8 cellular contexts compared by ENCODE assay signal in genomic region chr16:28879841-28880588, GRCh38. TPM values are rescaled to one million over a fixed set of nuclear protein-coding genes. Genes with fewer than 3 reads are reported as not detected.
DNase-seq lines count a peak whose midpoint lies in the region; ATAC-seq and TF ChIP-seq lines count a peak whose summit lies in the region.

No MANE protein-coding gene starts in this region.

- intact Hi-C loops in left cardiac atrium (cut with DNase I) (no loop called here), posterior vena cava (cut with DNase I) (no loop called here)

- peak overlapping the region; percentile 86 for H3K4me3 Mint-ChIP-seq in activated naive CD8-positive, alpha-beta T cell treated with anti-CD3 and anti-CD28 coated beads, Interleukin-2, amount 50 U/mL, for 24 hours
- H3K4me3 Mint-ChIP-seq in type B pancreatic cell = peak overlapping the region; percentile 90

- H3K9me3 Mint-ChIP-seq in activated naive CD8-positive, alpha-beta T cell treated with anti-CD3 and anti-CD28 coated beads, Interleukin-2, amount 50 U/mL, for 24 hours = no peaks in the 10 kb centered on the region
- no peaks in the 10 kb centered on the region for H3K9me3 Mint-ChIP-seq in type B pancreatic cell

- H3K4me1 Mint-ChIP-seq in activated naive CD8-positive, alpha-beta T cell treated with anti-CD3 and anti-CD28 coated beads, Interleukin-2, amount 50 U/mL, for 24 hours = peaks cover 21% of the 10 kb centered on the region
- H3K4me1 Mint-ChIP-seq in type B pancreatic cell (ENCODE audit: unreplicated experiment) = peaks cover 23% of the 10 kb centered on the region

- TF ChIP-seq CTCF in GM12864 (IDR thresholded peaks at IDR 0.05; ENCODE audit: low read depth, low read length, missing control alignments) (no peak), type B pancreatic cell (conservative IDR thresholded peaks at IDR 0.05) (peak; percentile 56)

- H3K27me3 Mint-ChIP-seq in activated naive CD8-positive, alpha-beta T cell treated with anti-CD3 and anti-CD28 coated beads, Interleukin-2, amount 50 U/mL, for 24 hours = peaks cover 10% of the 10 kb centered on the region
- peaks cover 8% of the 10 kb centered on the region for H3K27me3 Mint-ChIP-seq in type B pancreatic cell

- peak overlapping the region; percentile 73 for H3K27ac Mint-ChIP-seq in activated naive CD8-positive, alpha-beta T cell treated with anti-CD3 and anti-CD28 coated beads, Interleukin-2, amount 50 U/mL, for 24 hours
- no peak overlapping the region for H3K27ac Mint-ChIP-seq in type B pancreatic cell

- peak overlapping the region; percentile 69 for H3K4me3 ChIP-seq in GM12864 (ENCODE audit: low read depth, low read length)

- DNase-seq in GM12864 (ENCODE audit: low read depth) = peak; percentile 49
- DNase-seq in NCI-H1436 (lab: John Stamatoyannopoulos, UW) = peak; percentile 79
- peak; percentile 74 for DNase-seq in SW480 (ENCODE audit: low spot score)
- DNase-seq in activated naive CD8-positive, alpha-beta T cell treated with anti-CD3 and anti-CD28 coated beads, Interleukin-2, amount 50 U/mL, for 24 hours = peak; percentile 93
- peak; percentile 92 for DNase-seq in left cardiac atrium
- DNase-seq in posterior vena cava (ENCODE audit: low spot score) = peak; percentile 96
- peak; percentile 89 for DNase-seq in type B pancreatic cell (ENCODE audit: extremely low spot score, unreplicated experiment)

- peak; percentile 86 for ATAC-seq in HG02678 (IDR thresholded peaks at IDR 0.05; ENCODE audit: unreplicated experiment)
- peak; percentile 92 for ATAC-seq in activated naive CD8-positive, alpha-beta T cell treated with anti-CD3 and anti-CD28 coated beads, Interleukin-2, amount 50 U/mL, for 24 hours
- peak; percentile 96 to 98 for ATAC-seq in left cardiac atrium

- H3K36me3 Mint-ChIP-seq in activated naive CD8-positive, alpha-beta T cell treated with anti-CD3 and anti-CD28 coated beads, Interleukin-2, amount 50 U/mL, for 24 hours (ENCODE audit: low read depth) = no peaks in the 10 kb centered on the region
- no peaks in the 10 kb centered on the region for H3K36me3 Mint-ChIP-seq in type B pancreatic cell

RNA-seq across cellular contexts. Expression of gene ATP2A1, which starts 1.7 kb away (rescaled TPM):
- total RNA-seq in left cardiac atrium (under 1 TPM; 0.27 to 0.37 TPM), posterior vena cava (1 to 10 TPM in 1 of 2 donors, under 1 TPM in 1; 0.42 to 1.3 TPM), type B pancreatic cell (ENCODE audit: low replicate concordance) (1.5 and 4.4 TPM in 2 replicates)

RNA-seq across cellular contexts. Expression of gene SH2B1, which starts 16.4 kb away (rescaled TPM):
- total RNA-seq in left cardiac atrium (10 to 100 TPM; 37.4 to 39.0 TPM), posterior vena cava (10 to 100 TPM; 27.6 to 31.0 TPM), type B pancreatic cell (ENCODE audit: low replicate concordance) (62.3 and 75.1 TPM in 2 replicates)

RNA-seq across cellular contexts. Expression of gene TUFM, which starts 33.9 kb away (rescaled TPM):
- 100 to 1,000 TPM; 167 to 183 TPM for total RNA-seq in left cardiac atrium
- total RNA-seq in posterior vena cava = 10 to 100 TPM; 74.4 to 76.2 TPM
- 177 and 182 TPM in 2 replicates for total RNA-seq in type B pancreatic cell (ENCODE audit: low replicate concordance)

RNA-seq across cellular contexts. Expression of gene RABEP2, which starts 45.0 kb away (rescaled TPM):
- total RNA-seq in left cardiac atrium (10 to 100 TPM; 14.7 to 21.0 TPM), posterior vena cava (10 to 100 TPM; 10.3 to 13.7 TPM), type B pancreatic cell (ENCODE audit: low replicate concordance) (23.3 and 44.4 TPM in 2 replicates)

RNA-seq across cellular contexts. Expression of gene CD19, which starts 51.8 kb away (rescaled TPM):
- total RNA-seq in left cardiac atrium (under 1 TPM in 1 of 2 donors, not detected in 1; 0.12 TPM), posterior vena cava (under 1 TPM; 0.32 to 0.33 TPM), type B pancreatic cell (ENCODE audit: low replicate concordance) (not detected in 2 replicates)

Comparison
In these comparisons a context has a peak if more than half of its experiments do, and no peak if none do; other contexts are left out.
1. Peak in every context shown above with its lines: DNase-seq, ATAC-seq and H3K4me3 ChIP-seq.